Comparison of ENCODE assay signal across 33 cellular contexts in the genomic region with DNA sequence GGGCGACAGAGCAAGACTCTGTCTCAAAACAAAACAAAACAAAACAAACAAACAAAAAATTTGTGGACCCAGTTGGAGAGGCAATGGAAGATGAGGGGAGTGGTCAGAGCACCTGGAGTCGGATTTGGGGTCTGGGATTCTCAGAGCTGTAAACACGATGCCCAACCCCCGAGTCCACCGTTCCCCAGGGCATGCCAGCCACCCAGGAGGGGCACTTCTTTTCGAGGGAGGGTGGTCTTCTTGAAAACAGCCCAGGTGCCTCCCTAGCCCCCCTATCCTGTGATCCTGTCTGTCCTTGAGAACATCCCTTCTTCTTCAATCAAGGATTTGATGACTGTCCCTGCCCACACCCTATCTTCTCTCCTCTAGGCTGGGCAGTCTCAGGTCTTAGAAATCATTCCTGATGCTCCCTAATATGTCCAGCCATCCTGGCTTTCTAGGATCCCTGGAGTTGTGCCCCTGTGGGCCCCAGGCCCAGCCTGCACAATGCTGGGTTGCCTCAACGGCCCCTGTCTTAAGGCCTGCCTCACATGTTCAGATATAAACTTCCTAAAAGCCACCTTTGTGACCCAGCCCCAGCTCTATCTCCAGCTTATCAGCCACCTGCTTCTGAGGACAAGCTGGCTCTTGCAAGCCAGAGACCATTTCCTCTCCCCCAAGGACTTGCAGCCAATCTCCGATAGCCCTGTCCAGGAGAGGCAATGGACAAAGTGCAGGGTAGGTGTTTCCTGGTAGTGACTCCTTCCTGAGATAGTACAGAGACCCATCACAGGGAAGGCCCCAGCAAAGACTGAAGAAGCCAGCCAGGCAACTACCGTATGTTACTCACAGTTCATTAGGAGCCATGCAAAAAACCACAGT. TPM values are rescaled to one million over a fixed set of nuclear protein-coding genes. Genes with fewer than 3 reads are reported as not detected.
DNase-seq lines count a peak whose midpoint lies in the region; ATAC-seq, FAIRE-seq and TF ChIP-seq lines count a peak whose summit lies in the region.
"Had no signal": no experiment of that assay in that cellular context is flagged by ENCODE, and none has a peak within 500 bp of the region (broad histone marks: within the 10 kb centered on the region; RNA-seq: fewer than 3 reads in every experiment).

No MANE protein-coding gene starts in this region.

- H3K4me3 Mint-ChIP-seq in activated naive CD8-positive, alpha-beta T cell treated with anti-CD3 and anti-CD28 coated beads, Interleukin-2, amount 10 ng/mL, durations not matched to agents 7 days and 5 days: no peak overlapping the region
- no peak overlapping the region for H3K4me3 Mint-ChIP-seq in activated naive CD8-positive, alpha-beta T cell treated with anti-CD3 and anti-CD28 coated beads, Interleukin-2, amount 50 U/mL, for 24 hours
- H3K4me3 Mint-ChIP-seq in type B pancreatic cell: no peak overlapping the region
- H3K4me3 Mint-ChIP-seq: activated naive CD8-positive, alpha-beta T cell treated with anti-CD3 and anti-CD28 coated beads for 36 hours; effector memory CD8-positive, alpha-beta T cell; neural progenitor cell; T-helper 1 cell treated with Interleukin-12 subunit alpha and Interleukin-12 subunit beta and Interleukin-4 antibody, amounts not matched to agents 30 μg/mL and 1 μg/mL, for 36 hours had no signal

- in situ Hi-C loops in ACHN (cut with HindIII; ENCODE audit: low pct_ligation_motif_present, low pct_unique_long_range_greater_than_20kb, low sequenced_read_pairs): no loop called here

- no peaks in the 10 kb centered on the region for H3K9me3 ChIP-seq in WERI-Rb-1 (ENCODE audit: severe bottlenecking)
- H3K9me3 ChIP-seq: BE2C, esophagus muscularis mucosa, gastroesophageal sphincter, lower lobe of right lung, stomach, transverse colon had no signal

- peak; percentile 15 for DNase-seq in activated naive CD8-positive, alpha-beta T cell treated with anti-CD3 and anti-CD28 coated beads, Interleukin-2, amount 10 ng/mL, durations not matched to agents 7 days and 5 days
- DNase-seq in activated naive CD8-positive, alpha-beta T cell treated with anti-CD3 and anti-CD28 coated beads, Interleukin-2, amount 50 U/mL, for 24 hours: no peak
- peak; percentile 53 for DNase-seq in WERI-Rb-1
- peak; percentile 68 for DNase-seq in islet precursor cell
- no peak for DNase-seq in type B pancreatic cell (ENCODE audit: extremely low spot score, unreplicated experiment)
- DNase-seq in ACHN: no peak
- no peak for DNase-seq in D721Med (ENCODE audit: insufficient read length, low spot score)
- DNase-seq: activated naive CD8-positive, alpha-beta T cell treated with anti-CD3 and anti-CD28 coated beads for 36 hours; BE2C; COR-L47; DND-41; effector memory CD8-positive, alpha-beta T cell; Kasumi-1; lower lobe of right lung; NCI-H1048; NCI-H1694 treated with DMSO at 0.1 percent for 48 hours; NCI-H2171; NCI-H69; RPMI8226; stimulated activated CD8-positive, alpha-beta memory T cell treated with anti-CD3 and anti-CD28 coated beads, Interleukin-4, amount 100 ng/mL, for 48 hours; stomach; transverse colon had no signal

- TF ChIP-seq CTCF in WERI-Rb-1 (IDR thresholded peaks at IDR 0.05; ENCODE audit: low read depth, low read length): no peak
- TF ChIP-seq CTCF in type B pancreatic cell (conservative IDR thresholded peaks at IDR 0.05): no peak
- TF ChIP-seq CTCF in D721Med (IDR thresholded peaks at IDR 0.05; ENCODE audit: insufficient read depth, missing control alignments): no peak

- peaks cover 12% of the 10 kb centered on the region for H3K4me1 Mint-ChIP-seq in activated naive CD8-positive, alpha-beta T cell treated with anti-CD3 and anti-CD28 coated beads, Interleukin-2, amount 10 ng/mL, durations not matched to agents 7 days and 5 days
- peaks cover 11% of the 10 kb centered on the region for H3K4me1 Mint-ChIP-seq in activated naive CD8-positive, alpha-beta T cell treated with anti-CD3 and anti-CD28 coated beads, Interleukin-2, amount 50 U/mL, for 24 hours
- H3K4me1 Mint-ChIP-seq in type B pancreatic cell (ENCODE audit: unreplicated experiment): peaks cover 15% of the 10 kb centered on the region

- POLR2A ChIA-PET in activated naive CD8-positive, alpha-beta T cell treated with anti-CD3 and anti-CD28 coated beads, Interleukin-2, amount 10 ng/mL, durations not matched to agents 7 days and 5 days (lab: Charles Lee): no interaction called here

- H3K36me3 Mint-ChIP-seq in activated naive CD8-positive, alpha-beta T cell treated with anti-CD3 and anti-CD28 coated beads, Interleukin-2, amount 10 ng/mL, durations not matched to agents 7 days and 5 days: no peaks in the 10 kb centered on the region
- no peaks in the 10 kb centered on the region for H3K36me3 Mint-ChIP-seq in activated naive CD8-positive, alpha-beta T cell treated with anti-CD3 and anti-CD28 coated beads, Interleukin-2, amount 50 U/mL, for 24 hours (ENCODE audit: low read depth)
- no peaks in the 10 kb centered on the region for H3K36me3 Mint-ChIP-seq in type B pancreatic cell
- H3K36me3 Mint-ChIP-seq: activated naive CD8-positive, alpha-beta T cell treated with anti-CD3 and anti-CD28 coated beads for 36 hours; neural progenitor cell had no signal

- no peak overlapping the region for H3K27ac Mint-ChIP-seq in activated naive CD8-positive, alpha-beta T cell treated with anti-CD3 and anti-CD28 coated beads, Interleukin-2, amount 10 ng/mL, durations not matched to agents 7 days and 5 days
- no peak overlapping the region for H3K27ac Mint-ChIP-seq in activated naive CD8-positive, alpha-beta T cell treated with anti-CD3 and anti-CD28 coated beads, Interleukin-2, amount 50 U/mL, for 24 hours
- H3K27ac Mint-ChIP-seq in type B pancreatic cell: peak overlapping the region; percentile 81
- H3K27ac Mint-ChIP-seq: activated naive CD8-positive, alpha-beta T cell treated with anti-CD3 and anti-CD28 coated beads for 36 hours; activated T-helper 2 cell treated with anti-CD3 and anti-CD28 coated beads, Interferon-gamma antibody, Interleukin-2, Interleukin-4, amounts not matched to agents 10 μg/mL and 5 μg/mL and 100 μg/mL, durations not matched to agents 14 hours and 24 hours and 36 hours; effector memory CD8-positive, alpha-beta T cell; neural progenitor cell; T-helper 1 cell treated with Interleukin-12 subunit alpha and Interleukin-12 subunit beta and Interleukin-4 antibody, amounts not matched to agents 30 μg/mL and 1 μg/mL, for 36 hours had no signal

- H3K27ac ChIP-seq in WERI-Rb-1: peak overlapping the region; percentile 34
- H3K27ac ChIP-seq: esophagus muscularis mucosa, gastroesophageal sphincter, lower lobe of right lung, neural progenitor cell, SK-N-MC, stomach, transverse colon had no signal

- H3K4me3 ChIP-seq in WERI-Rb-1 (ENCODE audit: low read depth, low read length): no peak overlapping the region
- H3K4me3 ChIP-seq: esophagus muscularis mucosa, gastroesophageal sphincter, lower lobe of right lung, neural progenitor cell, SK-N-MC, stomach, transverse colon had no signal

- no peak for FAIRE-seq in D721Med (lab: Jason Lieb, UNC)
- FAIRE-seq: A204.1, islet of Langerhans had no signal

- no peaks in the 10 kb centered on the region for H3K9me3 Mint-ChIP-seq in activated naive CD8-positive, alpha-beta T cell treated with anti-CD3 and anti-CD28 coated beads, Interleukin-2, amount 10 ng/mL, durations not matched to agents 7 days and 5 days
- H3K9me3 Mint-ChIP-seq in activated naive CD8-positive, alpha-beta T cell treated with anti-CD3 and anti-CD28 coated beads, Interleukin-2, amount 50 U/mL, for 24 hours: no peaks in the 10 kb centered on the region
- no peaks in the 10 kb centered on the region for H3K9me3 Mint-ChIP-seq in type B pancreatic cell
- H3K9me3 Mint-ChIP-seq: activated naive CD8-positive, alpha-beta T cell treated with anti-CD3 and anti-CD28 coated beads for 36 hours; activated T-helper 2 cell treated with anti-CD3 and anti-CD28 coated beads, Interferon-gamma antibody, Interleukin-2, Interleukin-4, amounts not matched to agents 10 μg/mL and 5 μg/mL and 100 μg/mL, durations not matched to agents 14 hours and 24 hours and 36 hours; effector memory CD8-positive, alpha-beta T cell; neural progenitor cell; T-helper 1 cell treated with Interleukin-12 subunit alpha and Interleukin-12 subunit beta and Interleukin-4 antibody, amounts not matched to agents 30 μg/mL and 1 μg/mL, for 36 hours had no signal

- H3K27me3 ChIP-seq in WERI-Rb-1 (ENCODE audit: insufficient read depth, low read depth, severe bottlenecking): no peaks in the 10 kb centered on the region
- H3K27me3 ChIP-seq: BE2C, transverse colon had no signal

- no peak for ATAC-seq in activated naive CD8-positive, alpha-beta T cell treated with anti-CD3 and anti-CD28 coated beads, Interleukin-2, amount 10 ng/mL, durations not matched to agents 7 days and 5 days (ENCODE audit: low read depth)
- ATAC-seq in activated naive CD8-positive, alpha-beta T cell treated with anti-CD3 and anti-CD28 coated beads, Interleukin-2, amount 50 U/mL, for 24 hours: no peak
- no peak for ATAC-seq in HG02973 (IDR thresholded peaks at IDR 0.05; ENCODE audit: unreplicated experiment)
- ATAC-seq: effector memory CD8-positive, alpha-beta T cell; gastroesophageal sphincter; lower lobe of right lung had no signal

- no peaks in the 10 kb centered on the region for H3K36me3 ChIP-seq in WERI-Rb-1
- H3K36me3 ChIP-seq: BE2C, esophagus muscularis mucosa, gastroesophageal sphincter, lower lobe of right lung, neural progenitor cell, stomach, transverse colon had no signal

- H3K27me3 Mint-ChIP-seq in activated naive CD8-positive, alpha-beta T cell treated with anti-CD3 and anti-CD28 coated beads, Interleukin-2, amount 10 ng/mL, durations not matched to agents 7 days and 5 days: peaks cover 8% of the 10 kb centered on the region
- H3K27me3 Mint-ChIP-seq in activated naive CD8-positive, alpha-beta T cell treated with anti-CD3 and anti-CD28 coated beads, Interleukin-2, amount 50 U/mL, for 24 hours: peaks cover 3% of the 10 kb centered on the region
- H3K27me3 Mint-ChIP-seq in type B pancreatic cell: no peaks in the 10 kb centered on the region

RNA-seq across cellular contexts. Expression of gene SLC13A2, which starts 2.9 kb away (rescaled TPM):
- not detected for total RNA-seq in activated naive CD8-positive, alpha-beta T cell treated with anti-CD3 and anti-CD28 coated beads, Interleukin-2, amount 10 ng/mL, durations not matched to agents 7 days and 5 days
- 1.2 and 8.7 TPM in 2 replicates for total RNA-seq in type B pancreatic cell (ENCODE audit: low replicate concordance)
- total RNA-seq: activated naive CD8-positive, alpha-beta T cell treated with anti-CD3 and anti-CD28 coated beads for 36 hours; activated T-helper 2 cell treated with anti-CD3 and anti-CD28 coated beads, Interferon-gamma antibody, Interleukin-2, Interleukin-4, amounts not matched to agents 10 μg/mL and 5 μg/mL and 100 μg/mL, durations not matched to agents 14 hours and 24 hours and 36 hours; esophagus muscularis mucosa; H7; lower lobe of right lung had no signal

RNA-seq across cellular contexts. Expression of gene FOXN1, which starts 35.7 kb away (rescaled TPM):
- total RNA-seq in activated naive CD8-positive, alpha-beta T cell treated with anti-CD3 and anti-CD28 coated beads, Interleukin-2, amount 10 ng/mL, durations not matched to agents 7 days and 5 days: not detected
- 1.0 and 1.2 TPM in 2 replicates for total RNA-seq in type B pancreatic cell (ENCODE audit: low replicate concordance)
- total RNA-seq: activated naive CD8-positive, alpha-beta T cell treated with anti-CD3 and anti-CD28 coated beads for 36 hours; activated T-helper 2 cell treated with anti-CD3 and anti-CD28 coated beads, Interferon-gamma antibody, Interleukin-2, Interleukin-4, amounts not matched to agents 10 μg/mL and 5 μg/mL and 100 μg/mL, durations not matched to agents 14 hours and 24 hours and 36 hours; esophagus muscularis mucosa; H7; posterior vena cava had no signal

Comparison
In these comparisons a context has a peak if more than half of its experiments do, and no peak if none do; other contexts are left out.
1. DNase-seq: peak in activated naive CD8-positive, alpha-beta T cell treated with anti-CD3 and anti-CD28 coated beads, Interleukin-2, amount 10 ng/mL, durations not matched to agents 7 days and 5 days (single experiment), WERI-Rb-1 (single experiment) and islet precursor cell (single experiment); none in activated naive CD8-positive, alpha-beta T cell treated with anti-CD3 and anti-CD28 coated beads, Interleukin-2, amount 50 U/mL, for 24 hours (single experiment), type B pancreatic cell (single experiment), ACHN (single experiment) and D721Med (single experiment).